16 cellular contexts compared by ENCODE assay signal in genomic region chr6:134647861-134648260, GRCh38.
DNase-seq lines count a peak whose midpoint lies in the region; ATAC-seq and TF ChIP-seq lines count a peak whose summit lies in the region.
"Had no signal": no experiment of that assay in that cellular context is flagged by ENCODE, and none has a peak within 500 bp of the region (broad histone marks: within the 10 kb centered on the region; RNA-seq: fewer than 3 reads in every experiment).

No MANE protein-coding gene starts in this region.

- H3K36me3 ChIP-seq in SK-N-MC (ENCODE audit: insufficient read depth, low read length) (no peaks in the 10 kb centered on the region), osteoblast (ENCODE audit: insufficient read depth, low read length) (no peaks in the 10 kb centered on the region)
- H3K36me3 ChIP-seq: SJSA1 had no signal

- H3K79me2 ChIP-seq in osteoblast (ENCODE audit: insufficient read depth, low read length), result no peaks in the 10 kb centered on the region

- peaks cover 4% of the 10 kb centered on the region for H3K4me1 ChIP-seq in osteoblast (ENCODE audit: insufficient read depth, low read length)
- H3K4me1 ChIP-seq: SJSA1 had no signal

- no peaks in the 10 kb centered on the region for H4K20me1 ChIP-seq in osteoblast (ENCODE audit: insufficient read depth, low read length)

- H3K9ac ChIP-seq in SK-N-MC (ENCODE audit: insufficient read length), result no peak overlapping the region
- H3K9ac ChIP-seq: GM23248 had no signal

- DNase-seq in COLO829 (ENCODE audit: low spot score), result peak; percentile 19
- DNase-seq in SK-N-MC (ENCODE audit: low read depth, low spot score), result peak; percentile 67
- DNase-seq in fibroblast of mammary gland (ENCODE audit: low read depth), result peak; percentile 30
- DNase-seq in osteoblast (ENCODE audit: insufficient read length, low spot score, missing footprints), result peak; percentile 44
- DNase-seq in DMS 273 (lab: John Stamatoyannopoulos, UW; ENCODE audit: unreplicated experiment), result no peak
- DNase-seq in left ventricle myocardium superior, result no peak
- DNase-seq: CD8-positive, alpha-beta memory T cell; DMS 273 treated with DMSO at 0.1 percent for 48 hours; GM23248; NCI-H226; NCI-H526 treated with DMSO at 0.1 percent for 48 hours; OCI-M1 had no signal

- intact Hi-C loops in left ventricle myocardium superior (cut with micrococcal nuclease), result loop anchor here (10.0 kb wide), 1 partner anchor 167 kb away; no protein-coding TSS in a partner anchor

- 0 out of 2 replicates have a peak overlapping the region, but pooled peaks have one; percentile 29 for H3K27ac ChIP-seq in SK-N-MC
- H3K27ac ChIP-seq in osteoblast (ENCODE audit: low read depth, low read length), result no peak overlapping the region
- H3K27ac ChIP-seq: GM23248, HL-60, SJSA1 had no signal

- no peak overlapping the region for H3K4me2 ChIP-seq in osteoblast (ENCODE audit: insufficient read depth, low read length)

- H3K27me3 ChIP-seq in osteoblast (ENCODE audit: insufficient read depth, low read length), result no peaks in the 10 kb centered on the region
- H3K27me3 ChIP-seq: SJSA1 had no signal

- ATAC-seq in HG03439 (IDR thresholded peaks at IDR 0.05; ENCODE audit: unreplicated experiment) (no peak), left ventricle myocardium superior (no peak)
- ATAC-seq: K562 had no signal

- no peaks in the 10 kb centered on the region for H3K9me3 ChIP-seq in SK-N-MC (ENCODE audit: low read depth, low read length)
- no peaks in the 10 kb centered on the region for H3K9me3 ChIP-seq in osteoblast (ENCODE audit: low read depth, low read length)
- H3K9me3 ChIP-seq: SJSA1 had no signal

- TF ChIP-seq CTCF in fibroblast of mammary gland (conservative IDR thresholded peaks at IDR 0.05; ENCODE audit: control insufficient read depth, insufficient read depth, low read depth, low read length) (no peak), osteoblast (IDR thresholded peaks at IDR 0.05; ENCODE audit: extremely low read depth, low read depth, low read length) (no peak)

- H3K4me3 ChIP-seq in SK-N-MC (0 out of 2 replicates have a peak overlapping the region, but pooled peaks have one; percentile 9), fibroblast of mammary gland (ENCODE audit: control insufficient read depth, low read depth, low read length) (no peak overlapping the region), osteoblast (ENCODE audit: insufficient read depth, low read length) (no peak overlapping the region)
- H3K4me3 ChIP-seq: GM23248, K562, SJSA1 had no signal

- H2AFZ ChIP-seq in osteoblast (ENCODE audit: low read length), result no peak overlapping the region
- H2AFZ ChIP-seq: GM23248 had no signal

Comparison
In these comparisons a context has a peak if more than half of its experiments do, and no peak if none do; other contexts are left out.
1. DNase-seq: peak in COLO829 (single experiment), SK-N-MC (single experiment), fibroblast of mammary gland (single experiment) and osteoblast (single experiment); none in DMS 273 (single experiment) and left ventricle myocardium superior (single experiment).